8 cellular contexts compared by ENCODE assay signal in the genomic region with DNA sequence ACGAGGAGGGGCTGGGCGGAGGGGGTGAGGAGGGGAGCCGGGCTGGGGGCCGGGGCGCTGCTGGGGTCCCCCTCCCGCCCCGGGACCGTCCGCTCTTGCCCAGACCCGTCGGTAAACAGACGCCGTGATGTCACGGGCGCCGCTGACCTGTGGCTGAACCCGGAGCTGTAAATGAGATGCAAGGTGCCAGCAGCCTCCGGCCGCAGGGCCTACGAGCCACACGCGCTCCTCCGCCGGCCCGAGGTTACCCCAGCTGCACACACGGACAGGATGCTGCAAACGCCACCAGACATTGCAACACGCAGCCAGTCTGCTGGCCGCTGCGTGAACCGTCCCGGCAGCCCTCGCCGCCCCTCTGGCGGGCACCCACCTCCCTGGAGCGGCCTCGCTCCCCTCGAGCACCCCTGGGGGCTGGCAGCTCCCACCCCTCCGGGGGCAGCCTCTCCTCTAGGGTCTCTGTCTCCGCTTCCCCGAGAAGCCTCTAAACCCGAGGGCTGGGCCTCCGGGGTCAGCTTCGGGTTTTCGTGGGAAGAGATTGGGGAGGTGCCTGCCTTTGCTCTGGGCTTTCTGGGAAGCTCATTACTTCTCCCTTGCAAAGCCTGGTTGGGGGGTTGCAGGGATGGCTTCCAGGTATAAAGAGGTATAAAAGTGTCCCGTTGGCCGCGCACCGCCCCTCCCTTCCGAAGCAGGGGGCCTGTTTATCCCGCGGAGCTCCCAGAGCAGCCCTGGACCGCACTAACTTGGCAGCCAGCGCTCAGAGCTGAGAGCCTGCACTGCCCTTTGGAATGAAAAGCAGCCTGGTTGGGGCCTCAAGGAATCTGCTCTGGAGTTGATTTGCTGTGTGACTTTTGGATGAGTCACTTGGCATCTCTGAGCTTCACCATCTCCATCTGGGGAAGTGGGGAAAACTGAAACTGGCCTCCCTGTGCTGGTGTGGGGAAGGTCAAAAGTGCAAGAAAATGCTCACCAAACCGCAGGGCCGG. TPM values are rescaled to one million over a fixed set of nuclear protein-coding genes. Genes with fewer than 3 reads are reported as not detected.
DNase-seq lines count a peak whose midpoint lies in the region; ATAC-seq, FAIRE-seq and TF ChIP-seq lines count a peak whose summit lies in the region.

No MANE protein-coding gene starts in this region.

- peaks cover 85% of the 10 kb centered on the region for H3K79me2 ChIP-seq in PC-3 (ENCODE audit: low read length)
- H3K79me2 ChIP-seq in HepG2 (ENCODE audit: insufficient read depth, low read length): peaks cover 83% of the 10 kb centered on the region
- no peaks in the 10 kb centered on the region for H3K79me2 ChIP-seq in Karpas-422 (ENCODE audit: low read length)

- in situ Hi-C loops in HepG2 (cut with HindIII; ENCODE audit: extremely low pct_ligation_motif_present, low pct_unique_long_range_greater_than_20kb): no loop called here

- TF ChIP-seq EP300 in HepG2 (IDR thresholded peaks at IDR 0.05; ENCODE audit: low read depth in 2 of 2, low read length in 2 of 2) (no peak), HepG2 (CRISPR knock-in tag; IDR thresholded peaks at IDR 0.05; ENCODE audit: borderline replicate concordance) (no peak)

- H4K20me1 ChIP-seq in PC-3 (ENCODE audit: low read length) (no peaks in the 10 kb centered on the region), HepG2 (ENCODE audit: insufficient read depth, low read length) (peaks cover 88% of the 10 kb centered on the region), Karpas-422 (ENCODE audit: insufficient read depth, low read depth, low read length) (no peaks in the 10 kb centered on the region)

- no peaks in the 10 kb centered on the region for H3K27me3 ChIP-seq in PC-3 (ENCODE audit: low read length)
- no peaks in the 10 kb centered on the region for H3K27me3 ChIP-seq in duodenal mucosa (ENCODE audit: control insufficient read depth in 1 of 2, insufficient read depth in 2 of 2, low read length in 2 of 2)
- H3K27me3 ChIP-seq in HepG2 (ENCODE audit: control insufficient read depth in 1 of 2, insufficient read depth in 2 of 2, low read length in 2 of 2): no peaks in the 10 kb centered on the region
- H3K27me3 ChIP-seq in Karpas-422 (ENCODE audit: low read length): no peaks in the 10 kb centered on the region

- no peaks in the 10 kb centered on the region for H3K9me3 Mint-ChIP-seq in stimulated activated naive CD8-positive, alpha-beta T cell treated with anti-CD3 and anti-CD28 coated beads, Interleukin-15, amount 100 ng/mL, for 72 hours

- BruUV-seq in PC-3 (replicated peaks; lab: Mats Ljungman, UMichigan): TSS peak; percentile 73
- no TSS peak for BruUV-seq in HepG2 (replicated peaks; lab: Mats Ljungman, UMichigan)

- H3K9me3 ChIP-seq in PC-3 (ENCODE audit: low read length) (no peaks in the 10 kb centered on the region), duodenal mucosa (ENCODE audit: control insufficient read depth in 1 of 2, low read length in 2 of 2) (no peaks in the 10 kb centered on the region), HepG2 (ENCODE audit: low read length) (no peaks in the 10 kb centered on the region), Karpas-422 (ENCODE audit: low read length) (no peaks in the 10 kb centered on the region)

- H3F3A ChIP-seq in PC-3 (ENCODE audit: low read length, unreplicated experiment): no peaks in the 10 kb centered on the region

- intact Hi-C loops in PC-3 (cut with micrococcal nuclease): loop anchor here (1.0 to 5.0 kb wide), 3 partner anchors 20 to 119 kb away; no protein-coding TSS in a partner anchor
- intact Hi-C loops in HepG2 (cut with micrococcal nuclease; ENCODE audit: unreplicated experiment): no loop called here

- peaks cover 11% of the 10 kb centered on the region; the same call in 1 of the 2 replicates for H3K36me3 ChIP-seq in PC-3 (ENCODE audit: low read depth, low read length)
- H3K36me3 ChIP-seq in duodenal mucosa (ENCODE audit: control insufficient read depth in 1 of 2, insufficient read depth in 2 of 2, low read length in 2 of 2): peaks cover 5 to 9% of the 10 kb centered on the region in 2 donors
- H3K36me3 ChIP-seq in HepG2 (replicated peaks in 1 of 2; ENCODE audit: control insufficient read depth in 1 of 2, insufficient read depth in 2 of 2, low read length in 2 of 2): peaks cover 11 to 72% of the 10 kb centered on the region in 2 experiments
- no peaks in the 10 kb centered on the region for H3K36me3 ChIP-seq in Karpas-422 (ENCODE audit: insufficient read depth, low read length)

- H3K4me1 Mint-ChIP-seq in stimulated activated naive CD8-positive, alpha-beta T cell treated with anti-CD3 and anti-CD28 coated beads, Interleukin-15, amount 100 ng/mL, for 72 hours: peaks cover 95% of the 10 kb centered on the region

- ATAC-seq in GM19438 (IDR thresholded peaks at IDR 0.05; ENCODE audit: low read depth, unreplicated experiment): peak; percentile 76
- peak; percentile 72 for ATAC-seq in PC-3
- ATAC-seq in HepG2: peak; percentile 12
- ATAC-seq in stimulated activated naive CD8-positive, alpha-beta T cell treated with anti-CD3 and anti-CD28 coated beads, Interleukin-15, amount 100 ng/mL, for 72 hours: peak; percentile 69

- H3K27ac Mint-ChIP-seq in stimulated activated naive CD8-positive, alpha-beta T cell treated with anti-CD3 and anti-CD28 coated beads, Interleukin-15, amount 100 ng/mL, for 72 hours: peak overlapping the region in 1 of 2 donors; percentile 54

- no peak for FAIRE-seq in HepG2 (lab: Jason Lieb, UNC)

- no peaks in the 10 kb centered on the region for H3K27me3 Mint-ChIP-seq in stimulated activated naive CD8-positive, alpha-beta T cell treated with anti-CD3 and anti-CD28 coated beads, Interleukin-15, amount 100 ng/mL, for 72 hours

- no peak for TF ChIP-seq RAD21 in HepG2 (CRISPR knock-in tag; IDR thresholded peaks at IDR 0.05)

- H3K9me2 ChIP-seq in PC-3 (replicated peaks; ENCODE audit: low read length) (no peaks in the 10 kb centered on the region), Karpas-422 (replicated peaks; ENCODE audit: insufficient read depth, low read length) (no peaks in the 10 kb centered on the region)

- peak in 1 of 2 experiments; percentile 8; a peak in 1 of 4 replicates for TF ChIP-seq POLR2A in HepG2 (IDR thresholded peaks at IDR 0.05; ENCODE audit: insufficient read depth in 1 of 2, low read depth in 2 of 2, low read length in 2 of 2)

- 0 out of 2 replicates have a peak overlapping the region, but pooled peaks have one; percentile 46 for H2AFZ ChIP-seq in PC-3 (ENCODE audit: low read length)
- no peak overlapping the region for H2AFZ ChIP-seq in HepG2 (ENCODE audit: low read length)
- H2AFZ ChIP-seq in Karpas-422 (ENCODE audit: low read length): no peak overlapping the region

- no peak for TF ChIP-seq CTCF in AG04449 (IDR thresholded peaks at IDR 0.05; ENCODE audit: insufficient read depth, low read length, missing control alignments)
- no peak for TF ChIP-seq CTCF in PC-3 (conservative IDR thresholded peaks at IDR 0.05; ENCODE audit: low read depth, low read length)
- no peak for TF ChIP-seq CTCF in HepG2 (CRISPR knock-in tag; IDR thresholded peaks at IDR 0.05)

- CTCF ChIA-PET in AG04449 (lab: Yijun Ruan, JAX): interaction anchor here (0.8 to 1.2 kb wide), 4 partner anchors 9 to 282 kb away, joined by 3 to 4 read pairs (median 4); no protein-coding TSS in a partner anchor
- CTCF ChIA-PET in PC-3 (lab: Charles Lee): interaction anchor here (0.8 to 2.2 kb wide), 4 partner anchors 21 to 189 kb away, joined by 3 to 5 read pairs (median 4); no protein-coding TSS in a partner anchor
- CTCF ChIA-PET in HepG2 (lab: Yijun Ruan, JAX; ENCODE audit: low intra/inter-chr PET ratio, low total read pairs): no interaction called here

- H3K4me2 ChIP-seq in PC-3 (ENCODE audit: low read length) (peak overlapping the region; percentile 97), HepG2 (ENCODE audit: low read depth, low read length) (no peak overlapping the region), Karpas-422 (ENCODE audit: low read depth, low read length, poor library complexity, severe bottlenecking) (no peak overlapping the region)

- WGBS in HepG2 (ENCODE audit: low lambda C conversion rate): 96% methylated on average over 35 of the region's 56 CpGs

- peak overlapping the region; percentile 59 to 75 for H3K4me3 Mint-ChIP-seq in stimulated activated naive CD8-positive, alpha-beta T cell treated with anti-CD3 and anti-CD28 coated beads, Interleukin-15, amount 100 ng/mL, for 72 hours

- H3K9ac ChIP-seq in PC-3 (ENCODE audit: low read length): peak overlapping the region; percentile 85
- H3K9ac ChIP-seq in duodenal mucosa (ENCODE audit: low read depth in 1 of 2, low read length in 2 of 2): peak overlapping the region; percentile 19 to 39
- no peak overlapping the region for H3K9ac ChIP-seq in HepG2 (ENCODE audit: insufficient read depth, low read depth, low read length)
- H3K9ac ChIP-seq in Karpas-422 (ENCODE audit: low read length): no peak overlapping the region

- H3K4me3 ChIP-seq in AG04449 (ENCODE audit: low read depth, low read length): peak overlapping the region; percentile 41
- H3K4me3 ChIP-seq in PC-3 (ENCODE audit: low read length): peak overlapping the region; percentile 62
- H3K4me3 ChIP-seq in duodenal mucosa (ENCODE audit: low read depth in 1 of 2, low read length in 2 of 2): peak overlapping the region; percentile 45
- H3K4me3 ChIP-seq in HepG2 (replicated peaks in 1 of 3; ENCODE audit: insufficient read depth in 1 of 3, low read depth in 2 of 3, low read length in 3 of 3): no peak overlapping the region
- H3K4me3 ChIP-seq in Karpas-422 (ENCODE audit: low read length): no peak overlapping the region

- peaks cover 54% of the 10 kb centered on the region for H3K4me1 ChIP-seq in PC-3 (ENCODE audit: insufficient read depth, low read length)
- H3K4me1 ChIP-seq in duodenal mucosa (ENCODE audit: control insufficient read depth in 1 of 2, insufficient read depth in 2 of 2, low read length in 2 of 2): peaks cover 64 to 74% of the 10 kb centered on the region in 2 donors
- H3K4me1 ChIP-seq in HepG2 (ENCODE audit: insufficient read depth, low read length): peaks cover 75% of the 10 kb centered on the region
- no peaks in the 10 kb centered on the region for H3K4me1 ChIP-seq in Karpas-422 (ENCODE audit: low read length)

- DNase-seq in AG04449 (ENCODE audit: low read depth, low spot score) (peak; percentile 95), PC-3 (peak; percentile 92), HepG2 (ENCODE audit: low spot score) (no peak), superior temporal gyrus (ENCODE audit: extremely low spot score) (no peak), Karpas-422 (no peak)
- DNase-seq in stimulated activated naive CD8-positive, alpha-beta T cell treated with anti-CD3 and anti-CD28 coated beads, Interleukin-15, amount 100 ng/mL, for 72 hours: no peak

- POLR2A ChIA-PET in AG04449 (lab: Yijun Ruan, JAX): interaction anchor here (0.7 to 3.2 kb wide), 11 partner anchors 8 to 149 kb away, joined by 3 to 25 read pairs (median 5); no protein-coding TSS in a partner anchor
- POLR2A ChIA-PET in PC-3 (lab: Charles Lee; ENCODE audit: unreplicated experiment): interaction anchor here (0.5 to 1.3 kb wide), 5 partner anchors 22 to 139 kb away, joined by 3 to 14 read pairs (median 4); a partner anchor contains a TSS
- POLR2A ChIA-PET in HepG2 (lab: Yijun Ruan, JAX): interaction anchor here (17.4 kb wide), 1 partner anchor 21 kb away, joined by 357 read pairs; a partner anchor contains a TSS

- H3K27ac ChIP-seq in PC-3 (ENCODE audit: low read length) (peak overlapping the region; percentile 98), duodenal mucosa (ENCODE audit: low read depth, low read length) (peak overlapping the region; percentile 78), HepG2 (ENCODE audit: extremely low read length, insufficient read depth, low read length) (no peak overlapping the region), Karpas-422 (ENCODE audit: low read length) (no peak overlapping the region)

RNA-seq across cellular contexts. Expression of a gene that starts 21.9 kb away (rescaled TPM):
- total RNA-seq in PC-3 (2014; rRNA removed) (105 and 116 TPM in 2 replicates), HepG2 (2016; rRNA removed; fragmentation: Illumina TruSeq; extraction: Trizol) (30.5 and 48.5 TPM in 2 replicates)
- 25.5 and 27.3 TPM in 2 replicates for total RNA-seq in HepG2 (2016; cell fraction: cytosol; rRNA removed; fragmentation: Illumina TruSeq; extraction: Trizol; ENCODE audit: low read depth)
- 26.6 and 52.7 TPM in 2 replicates for total RNA-seq in HepG2 (2016; cell fraction: insoluble cytoplasmic fraction; rRNA removed; fragmentation: Illumina TruSeq; extraction: Trizol)
- 29.7 and 30.7 TPM in 2 replicates for total RNA-seq in HepG2 (2016; cell fraction: membrane; rRNA removed; fragmentation: Illumina TruSeq; extraction: Trizol)
- total RNA-seq in HepG2 (2016; cell fraction: nucleus; rRNA removed; fragmentation: Illumina TruSeq; extraction: Trizol): 41.7 and 48.7 TPM in 2 replicates
- polyA plus RNA-seq in HepG2 (2011; rRNA removed): 90.5 and 107 TPM in 2 replicates
- polyA plus RNA-seq in HepG2 (2011; cell fraction: cytosol; rRNA removed): 85.8 and 93.3 TPM in 2 replicates
- polyA plus RNA-seq in HepG2 (2011; cell fraction: nucleus; rRNA removed): 96.4 and 100 TPM in 2 replicates
- 60.3 and 66.6 TPM in 2 replicates for polyA plus RNA-seq in HepG2 (2012)
- 7.8 TPM in 2 replicates for polyA plus RNA-seq in HepG2 (2016; cell fraction: cytosol; fragmentation: Illumina TruSeq; extraction: Trizol; ENCODE audit: low read depth)
- 18.9 and 21.8 TPM in 2 replicates for polyA plus RNA-seq in HepG2 (2016; cell fraction: insoluble cytoplasmic fraction; fragmentation: Illumina TruSeq; extraction: Trizol; ENCODE audit: low read depth)
- 13.0 and 14.3 TPM in 2 replicates for polyA plus RNA-seq in HepG2 (2016; cell fraction: membrane; fragmentation: Illumina TruSeq; extraction: Trizol; ENCODE audit: low read depth)
- 64.9 and 66.2 TPM in 2 replicates for polyA plus RNA-seq in HepG2 (2016; cell fraction: nucleus; fragmentation: Illumina TruSeq; extraction: Trizol; ENCODE audit: insufficient read depth, low read depth)
- 17.4 and 446 TPM in 2 replicates for polyA minus RNA-seq in HepG2 (2011; rRNA and poly(A)+ RNA removed; ENCODE audit: low replicate concordance)
- 107 and 116 TPM in 2 replicates for polyA minus RNA-seq in HepG2 (2011; cell fraction: cytosol; rRNA and poly(A)+ RNA removed)
- 65.1 and 73.6 TPM in 2 replicates for polyA minus RNA-seq in HepG2 (2011; cell fraction: nucleus; rRNA and poly(A)+ RNA removed)
- 0.19 TPM in 1 of 2 replicates, not detected in the other for total RNA-seq in Karpas-422 (2014; rRNA removed; shearing (Covaris generic); ENCODE audit: low replicate concordance)

RNA-seq across cellular contexts. Expression of a gene that starts 47.8 kb away (rescaled TPM):
- total RNA-seq in PC-3 (2014; rRNA removed) (not detected in 2 replicates), HepG2 (2016; rRNA removed; fragmentation: Illumina TruSeq; extraction: Trizol) (not detected in 2 replicates)
- total RNA-seq in HepG2 (2016; cell fraction: cytosol; rRNA removed; fragmentation: Illumina TruSeq; extraction: Trizol; ENCODE audit: low read depth): not detected in 2 replicates
- total RNA-seq in HepG2 (2016; cell fraction: insoluble cytoplasmic fraction; rRNA removed; fragmentation: Illumina TruSeq; extraction: Trizol): not detected in 2 replicates
- not detected in 2 replicates for total RNA-seq in HepG2 (2016; cell fraction: membrane; rRNA removed; fragmentation: Illumina TruSeq; extraction: Trizol)
- not detected in 2 replicates for total RNA-seq in HepG2 (2016; cell fraction: nucleus; rRNA removed; fragmentation: Illumina TruSeq; extraction: Trizol)
- polyA plus RNA-seq in HepG2 (2011; rRNA removed): not detected in 2 replicates
- not detected in 2 replicates for polyA plus RNA-seq in HepG2 (2011; cell fraction: cytosol; rRNA removed)
- polyA plus RNA-seq in HepG2 (2011; cell fraction: nucleus; rRNA removed): not detected in 2 replicates
- polyA plus RNA-seq in HepG2 (2012): not detected in 2 replicates
- not detected in 2 replicates for polyA plus RNA-seq in HepG2 (2016; cell fraction: cytosol; fragmentation: Illumina TruSeq; extraction: Trizol; ENCODE audit: low read depth)
- polyA plus RNA-seq in HepG2 (2016; cell fraction: insoluble cytoplasmic fraction; fragmentation: Illumina TruSeq; extraction: Trizol; ENCODE audit: low read depth): not detected in 2 replicates
- not detected in 2 replicates for polyA plus RNA-seq in HepG2 (2016; cell fraction: membrane; fragmentation: Illumina TruSeq; extraction: Trizol; ENCODE audit: low read depth)
- polyA plus RNA-seq in HepG2 (2016; cell fraction: nucleus; fragmentation: Illumina TruSeq; extraction: Trizol; ENCODE audit: insufficient read depth, low read depth): not detected in 2 replicates
- polyA minus RNA-seq in HepG2 (2011; rRNA and poly(A)+ RNA removed; ENCODE audit: low replicate concordance): not detected in 2 replicates
- not detected in 2 replicates for polyA minus RNA-seq in HepG2 (2011; cell fraction: cytosol; rRNA and poly(A)+ RNA removed)
- not detected in 2 replicates for polyA minus RNA-seq in HepG2 (2011; cell fraction: nucleus; rRNA and poly(A)+ RNA removed)
- total RNA-seq in Karpas-422 (2014; rRNA removed; shearing (Covaris generic); ENCODE audit: low replicate concordance): not detected in 2 replicates

Comparison
In these comparisons a context has a peak if more than half of its experiments do, and no peak if none do; other contexts are left out.
1. DNase-seq: peak in AG04449 (single experiment) and PC-3 (single experiment); none in HepG2 (single experiment), stimulated activated naive CD8-positive, alpha-beta T cell treated with anti-CD3 and anti-CD28 coated beads, Interleukin-15, amount 100 ng/mL, for 72 hours (0 of 2), superior temporal gyrus (single experiment) and Karpas-422 (single experiment).
2. H3K4me3 ChIP-seq: peak in AG04449 (single experiment), PC-3 (single experiment) and duodenal mucosa (2 of 2); none in HepG2 (0 of 3) and Karpas-422 (single experiment).
3. ATAC-seq: peak in every context shown above with its lines; median percentile 76 in GM19438; 72 in PC-3; 69 in stimulated activated naive CD8-positive, alpha-beta T cell treated with anti-CD3 and anti-CD28 coated beads, Interleukin-15, amount 100 ng/mL, for 72 hours; 12 in HepG2.
4. H3K27ac ChIP-seq: peak in PC-3 (single experiment) and duodenal mucosa (single experiment); none in HepG2 (single experiment) and Karpas-422 (single experiment).
5. H3K9ac ChIP-seq: peak in PC-3 (single experiment) and duodenal mucosa (2 of 2); none in HepG2 (single experiment) and Karpas-422 (single experiment).
6. RNA of a gene that starts 21.9 kb away (total RNA-seq): 105 to 116 TPM in PC-3 and 25.5 to 52.7 TPM in HepG2; 0.19 TPM in Karpas-422; every median in the first group is over 10 times any median in the second.